Comparison of ENCODE assay signal across 15 cellular contexts in the genomic region with DNA sequence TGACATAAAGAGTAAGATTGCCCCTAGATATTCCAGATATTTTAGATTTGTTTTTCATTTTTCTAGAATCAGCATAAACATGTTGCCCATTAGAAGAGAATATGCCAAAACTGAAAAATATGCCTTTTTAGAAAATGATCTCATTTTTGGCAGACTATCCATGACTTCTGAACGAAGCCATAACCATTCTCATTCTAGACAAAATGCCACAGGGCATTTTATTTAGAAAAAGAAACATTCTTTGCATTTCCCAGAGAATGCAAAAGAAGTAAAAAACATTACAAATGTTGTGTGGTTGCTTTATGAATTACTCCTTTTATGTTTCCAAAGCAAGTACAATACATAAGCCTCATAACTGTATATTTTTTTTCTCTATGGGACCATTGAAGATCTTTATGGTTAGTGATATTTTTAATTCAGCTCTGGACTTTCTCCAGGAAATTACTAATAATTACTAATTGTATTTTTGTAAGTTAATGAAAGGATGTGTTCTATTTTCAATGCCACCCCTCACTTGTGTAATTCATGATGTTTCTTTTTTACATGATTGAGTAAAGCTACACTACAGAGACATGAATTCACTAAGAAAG.
DNase-seq lines count a peak whose midpoint lies in the region; ATAC-seq lines count a peak whose summit lies in the region.
"Had no signal": no experiment of that assay in that cellular context is flagged by ENCODE, and none has a peak within 500 bp of the region (broad histone marks: within the 10 kb centered on the region; RNA-seq: fewer than 3 reads in every experiment).

No MANE protein-coding gene starts in this region.

- in situ Hi-C loops in SK-MEL-5 (cut with HindIII; ENCODE audit: low pct_unique_long_range_greater_than_20kb, low sequenced_read_pairs), result no loop called here

- ATAC-seq in GM18520 (IDR thresholded peaks at IDR 0.05; ENCODE audit: unreplicated experiment), result no peak
- ATAC-seq: CD8-positive, alpha-beta T cell had no signal

- DNase-seq in SK-MEL-5 (ENCODE audit: low read depth, low spot score) (peak; percentile 84), dedifferentiated amniotic fluid mesenchymal stem cell (ENCODE audit: extremely low spot score) (peak; percentile 67), foreskin melanocyte (peak; percentile 97), GF-D8 (lab: John Stamatoyannopoulos, UW) (no peak), NCI-H2196 treated with DMSO at 0.1 percent for 48 hours (lab: John Stamatoyannopoulos, UW; ENCODE audit: unreplicated experiment) (no peak)
- DNase-seq: CD4-positive, CD25-positive, alpha-beta regulatory T cell; CD8-positive, alpha-beta T cell; DMS 273 treated with DMSO at 0.1 percent for 48 hours; DMS79; EL; GDM1; GM23248; H7; HCEC 1CT had no signal

Comparison
In these comparisons a context has a peak if more than half of its experiments do, and no peak if none do; other contexts are left out.
1. DNase-seq: peak in SK-MEL-5 (single experiment), dedifferentiated amniotic fluid mesenchymal stem cell (single experiment) and foreskin melanocyte (single experiment); none in GF-D8 (single experiment) and NCI-H2196 treated with DMSO at 0.1 percent for 48 hours (single experiment).